Comparison of ENCODE assay signal across 14 cellular contexts in genomic region chr10:661891-662605, GRCh38. TPM values are rescaled to one million over a fixed set of nuclear protein-coding genes. Genes with fewer than 3 reads are reported as not detected.
DNase-seq lines count a peak whose midpoint lies in the region; ATAC-seq and TF ChIP-seq lines count a peak whose summit lies in the region.
"Had no signal": no experiment of that assay in that cellular context is flagged by ENCODE, and none has a peak within 500 bp of the region (broad histone marks: within the 10 kb centered on the region; RNA-seq: fewer than 3 reads in every experiment).

No MANE protein-coding gene starts in this region.

- no peaks in the 10 kb centered on the region for H3K36me3 Mint-ChIP-seq in natural killer cell
- no peaks in the 10 kb centered on the region for H3K36me3 Mint-ChIP-seq in natural killer cell treated with Interleukin-12 subunit alpha and Interleukin-12 subunit beta and Interleukin-15 and Interleukin-18, amount 100 ng/mL, for 72 hours
- H3K36me3 Mint-ChIP-seq in chondrocyte (ENCODE audit: low read depth) = no peaks in the 10 kb centered on the region
- H3K36me3 Mint-ChIP-seq in nephron (ENCODE audit: low read depth) = no peaks in the 10 kb centered on the region

- H3K4me3 ChIP-seq in vagina (no peak overlapping the region), lower leg skin (ENCODE audit: low read depth, poor library complexity, severe bottlenecking) (no peak overlapping the region)
- H3K4me3 ChIP-seq: heart left ventricle, left lung had no signal

- H3K27ac Mint-ChIP-seq in natural killer cell = peak overlapping the region; percentile 45 to 69
- H3K27ac Mint-ChIP-seq in natural killer cell treated with Interleukin-12 subunit alpha and Interleukin-12 subunit beta and Interleukin-15 and Interleukin-18, amount 100 ng/mL, for 72 hours = no peak overlapping the region
- H3K27ac Mint-ChIP-seq in chondrocyte (ENCODE audit: unreplicated experiment) = peak overlapping the region; percentile 85
- peak overlapping the region; percentile 4 to 63 (median 26) for H3K27ac Mint-ChIP-seq in nephron

- intact Hi-C loops in natural killer cell (cut with micrococcal nuclease) (no loop called here), vagina (cut with DNase I) (no loop called here), lower leg skin (cut with DNase I; ENCODE audit: low total_unique reads) (no loop called here)

- DNase-seq in natural killer cell (no peak), chondrocyte (ENCODE audit: low spot score) (no peak), vagina (ENCODE audit: extremely low spot score in 2 of 2) (peak; percentile 74 to 77), NCI-H2029 treated with DMSO at 0.1 percent for 48 hours (lab: John Stamatoyannopoulos, UW) (no peak), lower leg skin (ENCODE audit: low spot score in 2 of 2) (no peak), anterior cingulate cortex (lab: John Stamatoyannopoulos, UW) (no peak)
- no peak for DNase-seq in natural killer cell treated with Interleukin-12 subunit alpha and Interleukin-12 subunit beta and Interleukin-15 and Interleukin-18, amount 100 ng/mL, for 72 hours (ENCODE audit: low spot score)
- DNase-seq: activated CD4-positive, alpha-beta T cell treated with anti-CD3 and anti-CD28 coated beads, Interleukin-2, amount 50 U/mL, for 4 hours; activated gamma-delta T cell; heart left ventricle; left lung; NCI-H524 treated with DMSO at 0.1 percent for 48 hours had no signal

- peak overlapping the region; percentile 51 for H3K27ac ChIP-seq in vagina
- H3K27ac ChIP-seq: left lung, parathyroid adenoma had no signal

- H3K36me3 ChIP-seq in vagina = no peaks in the 10 kb centered on the region
- H3K36me3 ChIP-seq: heart left ventricle, left lung had no signal

- H3K4me1 ChIP-seq in vagina = peaks cover 48% of the 10 kb centered on the region
- H3K4me1 ChIP-seq: parathyroid adenoma had no signal

- H3K27me3 ChIP-seq in vagina = no peaks in the 10 kb centered on the region
- H3K27me3 ChIP-seq: heart left ventricle, left lung had no signal

- TF ChIP-seq CTCF in natural killer cell (IDR thresholded peaks at IDR 0.05) (no peak), chondrocyte (IDR thresholded peaks at IDR 0.05) (no peak), nephron (IDR thresholded peaks at IDR 0.05; ENCODE audit: unreplicated experiment in 3 of 3) (no peak), vagina (IDR thresholded peaks at IDR 0.05) (no peak), lower leg skin (IDR thresholded peaks at IDR 0.05) (no peak)

- ATAC-seq in natural killer cell = no peak
- no peak for ATAC-seq in natural killer cell treated with Interleukin-12 subunit alpha and Interleukin-12 subunit beta and Interleukin-15 and Interleukin-18, amount 100 ng/mL, for 72 hours
- ATAC-seq: left lung had no signal

- no peaks in the 10 kb centered on the region for H3K9me3 ChIP-seq in vagina
- H3K9me3 ChIP-seq: heart left ventricle, left lung had no signal

- TF ChIP-seq POLR2A in vagina (IDR thresholded peaks at IDR 0.05) (no peak), lower leg skin (IDR thresholded peaks at IDR 0.05) (no peak)

- H3K4me1 Mint-ChIP-seq in natural killer cell = peaks cover 26 to 29% of the 10 kb centered on the region in 2 donors
- peaks cover 28 to 30% of the 10 kb centered on the region in 2 donors for H3K4me1 Mint-ChIP-seq in natural killer cell treated with Interleukin-12 subunit alpha and Interleukin-12 subunit beta and Interleukin-15 and Interleukin-18, amount 100 ng/mL, for 72 hours (ENCODE audit: low read depth in 2 of 2)
- peaks cover 57% of the 10 kb centered on the region for H3K4me1 Mint-ChIP-seq in chondrocyte (ENCODE audit: low read depth)
- peaks cover 51% of the 10 kb centered on the region for H3K4me1 Mint-ChIP-seq in nephron

- H3K4me3 Mint-ChIP-seq in natural killer cell = peak overlapping the region; percentile 66
- H3K4me3 Mint-ChIP-seq in natural killer cell treated with Interleukin-12 subunit alpha and Interleukin-12 subunit beta and Interleukin-15 and Interleukin-18, amount 100 ng/mL, for 72 hours = no peak overlapping the region
- H3K4me3 Mint-ChIP-seq in chondrocyte (ENCODE audit: unreplicated experiment) = no peak overlapping the region
- H3K4me3 Mint-ChIP-seq in nephron = peak overlapping the region in 1 of 3 experiments; percentile 2

- 88 to 91% methylated on average over 19 of the region's 19 CpGs for WGBS in lower leg skin, 2 donors

- H3K27me3 Mint-ChIP-seq in natural killer cell (ENCODE audit: low read depth in 2 of 2) (peaks cover 0 to 11% of the 10 kb centered on the region in 2 donors), chondrocyte (ENCODE audit: low read depth) (no peaks in the 10 kb centered on the region), nephron (ENCODE audit: low read depth) (no peaks in the 10 kb centered on the region)
- peaks cover 7 to 11% of the 10 kb centered on the region in 2 donors for H3K27me3 Mint-ChIP-seq in natural killer cell treated with Interleukin-12 subunit alpha and Interleukin-12 subunit beta and Interleukin-15 and Interleukin-18, amount 100 ng/mL, for 72 hours

- H3K9me3 Mint-ChIP-seq in natural killer cell = no peaks in the 10 kb centered on the region
- H3K9me3 Mint-ChIP-seq in natural killer cell treated with Interleukin-12 subunit alpha and Interleukin-12 subunit beta and Interleukin-15 and Interleukin-18, amount 100 ng/mL, for 72 hours = no peaks in the 10 kb centered on the region
- no peaks in the 10 kb centered on the region for H3K9me3 Mint-ChIP-seq in chondrocyte (ENCODE audit: low read depth)
- H3K9me3 Mint-ChIP-seq in nephron = no peaks in the 10 kb centered on the region

RNA-seq across cellular contexts. Expression of gene DIP2C, which starts 27.4 kb away (rescaled TPM):
- 1 to 10 TPM; 1.5 to 5.8 (median 3.8) TPM for total RNA-seq in natural killer cell
- under 1 TPM; 0.57 to 0.98 TPM for total RNA-seq in natural killer cell treated with Interleukin-12 subunit alpha and Interleukin-12 subunit beta and Interleukin-15 and Interleukin-18, amount 100 ng/mL, for 72 hours
- 47.9 to 91.0 TPM (median 48.3 TPM) in 3 replicates for total RNA-seq in chondrocyte
- total RNA-seq in vagina = 18.4 TPM
- total RNA-seq in lower leg skin = 10 to 100 TPM in 3 of 4 donors, 1 to 10 TPM in 1; 6.2 to 14.7 (median 10.6) TPM

Comparison
In these comparisons a context has a peak if more than half of its experiments do, and no peak if none do; other contexts are left out.
1. H3K27ac Mint-ChIP-seq: peak in natural killer cell (2 of 2), chondrocyte (single experiment) and nephron (3 of 3); none in natural killer cell treated with Interleukin-12 subunit alpha and Interleukin-12 subunit beta and Interleukin-15 and Interleukin-18, amount 100 ng/mL, for 72 hours (0 of 2).
2. DNase-seq: peak in vagina (2 of 2); none in natural killer cell (single experiment), natural killer cell treated with Interleukin-12 subunit alpha and Interleukin-12 subunit beta and Interleukin-15 and Interleukin-18, amount 100 ng/mL, for 72 hours (single experiment), chondrocyte (single experiment), NCI-H2029 treated with DMSO at 0.1 percent for 48 hours (single experiment), lower leg skin (0 of 2) and anterior cingulate cortex (0 of 58).